Comparison of ENCODE assay signal across 20 cellular contexts in the genomic region with DNA sequence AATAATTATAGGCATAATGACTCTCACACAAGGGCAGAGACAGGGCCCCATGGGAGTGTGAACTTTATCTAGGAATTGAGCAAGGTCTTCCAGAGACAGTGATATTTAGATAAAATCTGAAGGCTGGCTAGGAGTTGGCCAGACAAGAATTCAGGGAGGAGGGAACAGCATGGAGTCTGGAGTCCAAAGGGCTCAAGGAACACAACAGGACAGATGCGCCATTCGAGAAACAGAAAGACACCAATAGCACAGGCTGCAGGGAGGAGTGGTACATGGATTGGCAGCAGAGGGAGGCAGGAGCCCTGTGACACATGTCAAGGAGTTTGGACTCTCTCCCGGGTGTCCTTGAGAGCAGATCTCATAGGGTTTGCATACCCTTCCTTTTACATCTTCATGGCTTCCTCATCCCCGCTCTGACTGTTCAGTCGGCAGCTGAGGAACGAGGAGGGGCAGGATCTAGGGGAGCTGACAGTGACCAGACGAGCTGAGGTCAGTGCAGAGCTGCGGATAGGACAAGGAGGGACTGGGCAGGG.
DNase-seq lines count a peak whose midpoint lies in the region; ATAC-seq and TF ChIP-seq lines count a peak whose summit lies in the region.
"Had no signal": no experiment of that assay in that cellular context is flagged by ENCODE, and none has a peak within 500 bp of the region (broad histone marks: within the 10 kb centered on the region; RNA-seq: fewer than 3 reads in every experiment).

No MANE protein-coding gene starts in this region.

- no peaks in the 10 kb centered on the region for H3K36me3 ChIP-seq in SK-N-SH (replicated peaks in 1 of 2; ENCODE audit: control insufficient read depth in 1 of 2, insufficient read depth in 2 of 2, low read length in 1 of 2)
- no peaks in the 10 kb centered on the region for H3K36me3 ChIP-seq in SJCRH30
- H3K36me3 ChIP-seq: BLaER1 had no signal

- ATAC-seq in SK-N-SH treated with all-trans-retinoic acid at 6 μM for 48 hours (peak; percentile 24; the same call in 2 of the 3 replicates), left colon (peak; percentile 48)
- ATAC-seq: HCT116, Panc1 had no signal

- WGBS in SK-N-SH (ENCODE audit: low lambda C conversion rate) = 25% methylated on average over 8 of the region's 8 CpGs

- TF ChIP-seq RAD21 in SK-N-SH (IDR thresholded peaks at IDR 0.05; ENCODE audit: low read length) = no peak

- H3K4me1 ChIP-seq in SK-N-SH (ENCODE audit: control insufficient read depth in 1 of 2, insufficient read depth in 2 of 2, low read depth in 1 of 2, low read length in 1 of 2) (no peaks in the 10 kb centered on the region; a peak in 1 of 4 replicates), SJCRH30 (peaks cover 15% of the 10 kb centered on the region)

- H3K4me2 ChIP-seq in SK-N-SH = no peak overlapping the region
- H3K4me2 ChIP-seq: BLaER1 had no signal

- no peak for TF ChIP-seq EP300 in SK-N-SH (IDR thresholded peaks at IDR 0.05; ENCODE audit: borderline replicate concordance in 1 of 2, low read depth in 1 of 2, low read length in 1 of 2)

- H3K9me2 ChIP-seq in SK-N-SH = no peaks in the 10 kb centered on the region

- no peak overlapping the region for H3K9ac ChIP-seq in SK-N-SH
- H3K9ac ChIP-seq: BLaER1 had no signal

- no peaks in the 10 kb centered on the region for H3K79me2 ChIP-seq in SK-N-SH (ENCODE audit: insufficient read depth)

- H3K4me3 ChIP-seq in SK-N-SH (ENCODE audit: low read depth in 2 of 2, low read length in 1 of 2) (no peak overlapping the region), SJCRH30 (no peak overlapping the region)
- H3K4me3 ChIP-seq: BLaER1, SK-N-MC had no signal

- H2AFZ ChIP-seq in SK-N-SH (ENCODE audit: low read depth) = no peak overlapping the region

- H3K9me3 ChIP-seq in SK-N-SH = no peaks in the 10 kb centered on the region
- no peaks in the 10 kb centered on the region for H3K9me3 ChIP-seq in SJCRH30 (replicated peaks)
- H3K9me3 ChIP-seq: BLaER1 had no signal

- no peak for TF ChIP-seq CTCF in SK-N-SH (IDR thresholded peaks at IDR 0.05)

- no peak for DNase-seq in SK-N-SH
- DNase-seq in NCI-H69 (lab: John Stamatoyannopoulos, UW) = peak; percentile 69
- no peak for DNase-seq in left colon
- DNase-seq in ureter (ENCODE audit: low spot score) = peak; percentile 9
- no peak for DNase-seq in SJCRH30
- no peak for DNase-seq in NCI-H748 treated with DMSO at 0.1 percent for 48 hours (lab: John Stamatoyannopoulos, UW)
- DNase-seq: CD4-positive, CD25-positive, alpha-beta regulatory T cell; Kasumi-1; NCI-H1092 treated with DMSO at 0.1 percent for 48 hours; NCI-H1436; NCI-H2029; NCI-H226; NCI-H524; NCI-H82; SHP77 treated with DMSO at 0.1 percent for 48 hours had no signal

- no peaks in the 10 kb centered on the region for H3F3A ChIP-seq in SK-N-SH (replicated peaks; ENCODE audit: insufficient read depth)

- CTCF ChIA-PET in SK-N-SH (lab: Yijun Ruan, JAX) = interaction anchor here (1.1 kb wide), 1 partner anchor 17 kb away, joined by 3 read pairs; no protein-coding TSS in a partner anchor

- intact Hi-C loops in left colon (cut with DNase I, micrococcal nuclease) = no loop called here

- H4K20me1 ChIP-seq in SK-N-SH (ENCODE audit: insufficient read depth) = no peaks in the 10 kb centered on the region
- H4K20me1 ChIP-seq: BLaER1 had no signal

- no peak overlapping the region for H3K27ac ChIP-seq in SK-N-SH (ENCODE audit: low read depth in 2 of 2, low read length in 1 of 2)
- H3K27ac ChIP-seq in SJCRH30 = no peak overlapping the region
- H3K27ac ChIP-seq: BLaER1, SK-N-MC had no signal

- POLR2A ChIA-PET in SK-N-SH (lab: Yijun Ruan, JAX) = no interaction called here

- peaks cover 15% of the 10 kb centered on the region; the same call in 1 of the 2 replicates for H3K27me3 ChIP-seq in SK-N-SH (ENCODE audit: insufficient read depth)
- peaks cover 8% of the 10 kb centered on the region; the same call in 1 of the 2 replicates for H3K27me3 ChIP-seq in SJCRH30
- H3K27me3 ChIP-seq: BLaER1 had no signal

TF ChIP-seq in SK-N-SH treated with all-trans-retinoic acid at 6 μM for 48 hours, 23 proteins besides CTCF, POLR2A, EP300 and RAD21 (continues in another document):
- no peak for TF ChIP-seq ZFP30 (CRISPR knock-in tag; IDR thresholded peaks at IDR 0.05)
- no peak for TF ChIP-seq ZC3H10 (CRISPR knock-in tag; IDR thresholded peaks at IDR 0.05)
- TF ChIP-seq ARNTL (CRISPR knock-in tag; IDR thresholded peaks at IDR 0.05; ENCODE audit: borderline replicate concordance, low read depth) = no peak
- TF ChIP-seq, protein P1, sequence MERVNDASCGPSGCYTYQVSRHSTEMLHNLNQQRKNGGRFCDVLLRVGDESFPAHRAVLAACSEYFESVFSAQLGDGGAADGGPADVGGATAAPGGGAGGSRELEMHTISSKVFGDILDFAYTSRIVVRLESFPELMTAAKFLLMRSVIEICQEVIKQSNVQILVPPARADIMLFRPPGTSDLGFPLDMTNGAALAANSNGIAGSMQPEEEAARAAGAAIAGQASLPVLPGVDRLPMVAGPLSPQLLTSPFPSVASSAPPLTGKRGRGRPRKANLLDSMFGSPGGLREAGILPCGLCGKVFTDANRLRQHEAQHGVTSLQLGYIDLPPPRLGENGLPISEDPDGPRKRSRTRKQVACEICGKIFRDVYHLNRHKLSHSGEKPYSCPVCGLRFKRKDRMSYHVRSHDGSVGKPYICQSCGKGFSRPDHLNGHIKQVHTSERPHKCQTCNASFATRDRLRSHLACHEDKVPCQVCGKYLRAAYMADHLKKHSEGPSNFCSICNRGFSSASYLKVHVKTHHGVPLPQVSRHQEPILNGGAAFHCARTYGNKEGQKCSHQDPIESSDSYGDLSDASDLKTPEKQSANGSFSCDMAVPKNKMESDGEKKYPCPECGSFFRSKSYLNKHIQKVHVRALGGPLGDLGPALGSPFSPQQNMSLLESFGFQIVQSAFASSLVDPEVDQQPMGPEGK (CRISPR knock-in tag; IDR thresholded peaks at IDR 0.05; ENCODE audit: borderline replicate concordance) = no peak
- TF ChIP-seq ZNF565 (CRISPR knock-in tag; conservative IDR thresholded peaks at IDR 0.05; ENCODE audit: low read depth) = no peak
- TF ChIP-seq ISL1 (CRISPR knock-in tag; IDR thresholded peaks at IDR 0.05) = no peak
- no peak for TF ChIP-seq ZNF8 (CRISPR knock-in tag; IDR thresholded peaks at IDR 0.05)
- no peak for TF ChIP-seq GLIS3 (CRISPR knock-in tag; IDR thresholded peaks at IDR 0.05)
- TF ChIP-seq, protein P2, sequence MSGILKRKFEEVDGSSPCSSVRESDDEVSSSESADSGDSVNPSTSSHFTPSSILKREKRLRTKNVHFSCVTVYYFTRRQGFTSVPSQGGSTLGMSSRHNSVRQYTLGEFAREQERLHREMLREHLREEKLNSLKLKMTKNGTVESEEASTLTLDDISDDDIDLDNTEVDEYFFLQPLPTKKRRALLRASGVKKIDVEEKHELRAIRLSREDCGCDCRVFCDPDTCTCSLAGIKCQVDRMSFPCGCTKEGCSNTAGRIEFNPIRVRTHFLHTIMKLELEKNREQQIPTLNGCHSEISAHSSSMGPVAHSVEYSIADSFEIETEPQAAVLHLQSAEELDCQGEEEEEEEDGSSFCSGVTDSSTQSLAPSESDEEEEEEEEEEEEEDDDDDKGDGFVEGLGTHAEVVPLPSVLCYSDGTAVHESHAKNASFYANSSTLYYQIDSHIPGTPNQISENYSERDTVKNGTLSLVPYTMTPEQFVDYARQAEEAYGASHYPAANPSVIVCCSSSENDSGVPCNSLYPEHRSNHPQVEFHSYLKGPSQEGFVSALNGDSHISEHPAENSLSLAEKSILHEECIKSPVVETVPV (CRISPR knock-in tag; IDR thresholded peaks at IDR 0.05) = no peak
- no peak for TF ChIP-seq TOX (CRISPR knock-in tag; IDR thresholded peaks at IDR 0.05; ENCODE audit: borderline replicate concordance)

TF ChIP-seq in SK-N-SH, 30 proteins besides CTCF, POLR2A, EP300 and RAD21:
- TF ChIP-seq GATA2 (CRISPR knock-in tag; IDR thresholded peaks at IDR 0.05) = no peak
- TF ChIP-seq, protein P3, sequence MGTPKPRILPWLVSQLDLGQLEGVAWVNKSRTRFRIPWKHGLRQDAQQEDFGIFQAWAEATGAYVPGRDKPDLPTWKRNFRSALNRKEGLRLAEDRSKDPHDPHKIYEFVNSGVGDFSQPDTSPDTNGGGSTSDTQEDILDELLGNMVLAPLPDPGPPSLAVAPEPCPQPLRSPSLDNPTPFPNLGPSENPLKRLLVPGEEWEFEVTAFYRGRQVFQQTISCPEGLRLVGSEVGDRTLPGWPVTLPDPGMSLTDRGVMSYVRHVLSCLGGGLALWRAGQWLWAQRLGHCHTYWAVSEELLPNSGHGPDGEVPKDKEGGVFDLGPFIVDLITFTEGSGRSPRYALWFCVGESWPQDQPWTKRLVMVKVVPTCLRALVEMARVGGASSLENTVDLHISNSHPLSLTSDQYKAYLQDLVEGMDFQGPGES (IDR thresholded peaks at IDR 0.05; ENCODE audit: low read depth, low read length) = no peak

Comparison
In these comparisons a context has a peak if more than half of its experiments do, and no peak if none do; other contexts are left out.
1. DNase-seq: peak in NCI-H69 (single experiment) and ureter (single experiment); none in SK-N-SH (single experiment), left colon (0 of 2), SJCRH30 (0 of 2) and NCI-H748 treated with DMSO at 0.1 percent for 48 hours (single experiment).